Comparison of ENCODE assay signal across 8 cellular contexts in the genomic region with DNA sequence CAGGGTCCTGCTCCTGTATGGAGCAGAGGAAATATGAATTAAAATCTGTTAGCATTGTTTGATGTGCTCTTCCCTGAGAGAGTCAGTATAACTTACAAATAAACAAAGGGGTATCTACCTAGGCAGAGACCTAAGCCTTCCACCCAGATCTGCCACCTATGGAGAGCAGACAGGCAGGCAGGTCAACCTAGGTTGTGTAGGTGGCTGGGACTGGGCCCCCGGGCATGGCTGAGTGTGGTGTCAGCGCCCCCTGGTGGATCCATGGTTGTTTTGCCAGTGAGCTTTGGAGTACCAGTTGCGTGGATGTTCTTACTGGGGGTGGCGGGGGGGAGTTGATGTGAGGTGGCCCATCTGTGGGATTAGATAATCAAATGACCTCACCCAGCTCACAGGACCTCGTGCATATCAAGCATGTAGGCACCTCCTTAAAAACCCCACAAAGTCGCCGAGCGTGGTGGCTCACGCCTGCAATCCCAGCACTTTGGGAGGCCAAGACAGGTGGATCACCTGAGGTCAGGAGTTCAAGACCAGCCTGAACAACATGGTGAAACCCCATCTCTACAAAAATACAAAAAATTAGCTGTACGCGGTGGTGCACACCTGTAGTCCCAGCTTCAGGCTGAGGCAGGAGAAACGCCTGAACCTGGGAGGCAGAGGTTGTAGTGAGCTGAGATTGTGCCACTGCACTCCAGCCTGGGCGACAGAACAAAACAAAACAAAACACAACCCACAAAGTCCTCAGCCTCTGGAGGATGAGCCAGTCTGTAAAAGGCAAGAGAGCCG. TPM values are rescaled to one million over a fixed set of nuclear protein-coding genes. Genes with fewer than 3 reads are reported as not detected.
A peak's percentile ranks its signal among the peaks of the same experiment; 100 is the strongest.
DNase-seq lines count a peak whose midpoint lies in the region; ATAC-seq and TF ChIP-seq lines count a peak whose summit lies in the region.

No MANE protein-coding gene starts in this region.

- DNase-seq in CMK (ENCODE audit: low read depth) (peak; percentile 53), MG63 (peak; percentile 41), SHP77 treated with DMSO at 0.1 percent for 48 hours (lab: John Stamatoyannopoulos, UW) (peak; percentile 23), foreskin fibroblast (peak; percentile 33 to 79), occipital lobe (lab: John Stamatoyannopoulos, UW) (peak; percentile 41), thyroid gland (peak; percentile 79 to 85)
- DNase-seq in activated T-helper 9 cell treated with anti-CD3 and anti-CD28 coated beads, Interleukin-2, amount 50 U/mL, for 16 hours (ENCODE audit: low read depth), result peak; percentile 82

- peak; percentile 79 for ATAC-seq in GM21717 (IDR thresholded peaks at IDR 0.05; ENCODE audit: unreplicated experiment)

- intact Hi-C loops in thyroid gland (cut with DNase I), result loop anchor here (5.0 kb wide), 2 partner anchors 48 to 158 kb away; a partner anchor contains a TSS

- no peak for TF ChIP-seq POLR2A in thyroid gland (IDR thresholded peaks at IDR 0.05)

- peaks cover 7% of the 10 kb centered on the region for H3K36me3 ChIP-seq in MG63
- H3K36me3 ChIP-seq in thyroid gland, result no peaks in the 10 kb centered on the region

- no peak overlapping the region for H3K4me3 ChIP-seq in MG63
- no peak overlapping the region for H3K4me3 ChIP-seq in foreskin fibroblast (ENCODE audit: low read depth in 1 of 2, low read length in 2 of 2)
- no peak overlapping the region for H3K4me3 ChIP-seq in thyroid gland (replicated peaks in 1 of 3)

- H3K9me3 ChIP-seq in MG63 (no peaks in the 10 kb centered on the region), thyroid gland (no peaks in the 10 kb centered on the region)

- H3K4me1 ChIP-seq in thyroid gland, result peaks cover 0 to 3% of the 10 kb centered on the region in 2 donors

- no peak overlapping the region for H3K27ac ChIP-seq in thyroid gland

- TF ChIP-seq CTCF in foreskin fibroblast (IDR thresholded peaks at IDR 0.05; ENCODE audit: low read depth, low read length) (peak; percentile 78), thyroid gland (IDR thresholded peaks at IDR 0.05) (peak; percentile 69 to 92 (median 87))

- H3K27me3 ChIP-seq in MG63, result no peaks in the 10 kb centered on the region
- H3K27me3 ChIP-seq in thyroid gland, result no peaks in the 10 kb centered on the region

- 71 to 80% methylated on average over 11 to 12 of the region's 14 CpGs for WGBS in thyroid gland, 2 donors

RNA-seq across cellular contexts. Expression of a gene that starts 17.6 kb away (rescaled TPM):
- total RNA-seq in MG63 (2014; rRNA removed; shearing (Covaris generic); ENCODE audit: low replicate concordance), result 16.9 and 25.0 TPM in 2 replicates
- total RNA-seq in occipital lobe, result 9.0 TPM
- 10 to 100 TPM; 10.0 to 14.1 (median 12.9) TPM for total RNA-seq in thyroid gland

RNA-seq across cellular contexts. Expression of a gene that starts 17.7 kb away (rescaled TPM):
- 17.9 and 18.0 TPM in 2 replicates for total RNA-seq in MG63 (2014; rRNA removed; shearing (Covaris generic); ENCODE audit: low replicate concordance)
- total RNA-seq in occipital lobe, result 11.2 TPM
- total RNA-seq in thyroid gland, result 10 to 100 TPM in 1 of 4 donors, 1 to 10 TPM in 3; 4.2 to 10.0 (median 6.6) TPM

RNA-seq across cellular contexts. Expression of a gene that starts 25.0 kb away (rescaled TPM):
- not detected in 2 replicates for total RNA-seq in MG63 (2014; rRNA removed; shearing (Covaris generic); ENCODE audit: low replicate concordance)
- total RNA-seq in occipital lobe (not detected), thyroid gland (not detected)

RNA-seq across cellular contexts. Expression of a gene that starts 41.4 kb away (rescaled TPM):
- not detected in 2 replicates for total RNA-seq in MG63 (2014; rRNA removed; shearing (Covaris generic); ENCODE audit: low replicate concordance)
- total RNA-seq in occipital lobe (not detected), thyroid gland (1 to 10 TPM in 3 of 4 donors, under 1 TPM in 1; 0.22 to 2.5 (median 2.1) TPM)

RNA-seq across cellular contexts. Expression of a gene that starts 44.5 kb away (rescaled TPM):
- 4.5 and 4.6 TPM in 2 replicates for total RNA-seq in MG63 (2014; rRNA removed; shearing (Covaris generic); ENCODE audit: low replicate concordance)
- total RNA-seq in occipital lobe (23.2 TPM), thyroid gland (100 to 1,000 TPM in 1 of 4 donors, 10 to 100 TPM in 3; 67.7 to 107 (median 71.7) TPM)

Comparison
In these comparisons a context has a peak if more than half of its experiments do, and no peak if none do; other contexts are left out.
1. DNase-seq: peak in every context shown above with its lines; median percentile 82 in activated T-helper 9 cell treated with anti-CD3 and anti-CD28 coated beads, Interleukin-2, amount 50 U/mL, for 16 hours; 82 in thyroid gland; 56 in foreskin fibroblast; 53 in CMK; 41 in MG63; 41 in occipital lobe; 23 in SHP77 treated with DMSO at 0.1 percent for 48 hours.